In the genomic region with DNA sequence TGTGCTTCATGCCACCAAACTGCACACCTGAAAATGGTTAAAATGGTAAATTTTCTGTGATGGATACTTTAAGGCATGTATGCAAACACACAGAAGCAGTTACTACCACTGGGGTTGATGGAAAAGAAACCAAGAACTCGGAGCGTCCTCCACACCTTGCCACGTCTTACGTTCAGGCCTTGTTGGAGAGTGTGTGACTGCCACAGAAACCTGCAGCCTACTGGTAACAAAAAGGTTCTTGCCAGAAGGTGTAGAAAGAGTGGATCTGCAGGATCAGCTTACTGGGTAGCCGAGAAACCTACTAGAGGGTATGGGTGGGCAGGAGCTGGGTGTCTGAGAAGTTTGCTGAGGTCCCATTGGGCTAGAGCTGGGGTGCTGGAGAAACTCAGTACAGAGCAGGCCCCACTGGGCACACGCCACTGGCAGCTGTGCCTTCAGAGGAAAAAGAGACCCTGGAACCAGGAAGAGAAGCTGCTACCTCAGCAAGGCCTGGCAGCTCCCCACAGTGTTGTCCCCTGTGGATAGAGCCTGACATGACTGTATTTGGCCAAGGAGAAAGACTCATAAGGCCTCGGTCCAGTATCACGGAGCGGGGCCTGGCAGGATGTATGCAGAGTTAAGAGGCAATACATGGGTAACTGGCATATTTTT, we compare ENCODE assay signal across 12 cellular contexts.
DNase-seq lines count a peak whose midpoint lies in the region; ATAC-seq and TF ChIP-seq lines count a peak whose summit lies in the region.
"Had no signal": no experiment of that assay in that cellular context is flagged by ENCODE, and none has a peak within 500 bp of the region (broad histone marks: within the 10 kb centered on the region; RNA-seq: fewer than 3 reads in every experiment).

No MANE protein-coding gene starts in this region.

- peaks cover 0 to 22% (median 0%) of the 10 kb centered on the region in 5 donors for H3K36me3 Mint-ChIP-seq in naive thymus-derived CD4-positive, alpha-beta T cell

- in situ Hi-C loops in GM13976 (cut with MboI; ENCODE audit: low sequenced_read_pairs, unreplicated experiment) (no loop called here), HAP-1 (cut with MboI; ENCODE audit: low sequenced_read_pairs) (no loop called here)

- H3K4me3 ChIP-seq in BLaER1 treated with 17β-estradiol and CSF1 and Interleukin-3, amounts not matched to agents 10 nM and 100 nM, result no peak overlapping the region
- no peak overlapping the region for H3K4me3 ChIP-seq in colonic mucosa
- no peak overlapping the region for H3K4me3 ChIP-seq in naive thymus-derived CD4-positive, alpha-beta T cell (ENCODE audit: low read length)
- no peak overlapping the region for H3K4me3 ChIP-seq in HAP-1

- H3K27me3 ChIP-seq in BLaER1 treated with 17β-estradiol and CSF1 and Interleukin-3, amounts not matched to agents 10 nM and 100 nM, result no peaks in the 10 kb centered on the region
- H3K27me3 ChIP-seq in colonic mucosa (no peaks in the 10 kb centered on the region), HAP-1 (ENCODE audit: low read depth) (no peaks in the 10 kb centered on the region)
- H3K27me3 ChIP-seq in naive thymus-derived CD4-positive, alpha-beta T cell (ENCODE audit: control insufficient read depth in 2 of 2, insufficient read depth in 2 of 2, low read length in 2 of 2), result no peaks in the 10 kb centered on the region

- no peaks in the 10 kb centered on the region for H3K27me3 Mint-ChIP-seq in naive thymus-derived CD4-positive, alpha-beta T cell

- POLR2A ChIA-PET in naive thymus-derived CD4-positive, alpha-beta T cell (lab: Charles Lee), result interaction anchor here (0.8 to 1.3 kb wide), 5 partner anchors 12 to 148 kb away, joined by 3 to 6 read pairs (median 4); no protein-coding TSS in a partner anchor

- H3K4me2 ChIP-seq in BLaER1 treated with 17β-estradiol and CSF1 and Interleukin-3, amounts not matched to agents 10 nM and 100 nM, result peak overlapping the region; percentile 40 to 79 (median 53)

- DNase-seq in GM13976 (ENCODE audit: low spot score) (peak; percentile 3), colonic mucosa (peak; percentile 12), amygdala (lab: John Stamatoyannopoulos, UW) (no peak), pons (ENCODE audit: low spot score) (no peak), HAP-1 (ENCODE audit: low spot score in 2 of 2) (no peak)
- DNase-seq in naive thymus-derived CD4-positive, alpha-beta T cell, result peak in 1 of 9 donors; percentile 13
- DNase-seq: midbrain, NCI-H1417, NCI-H446 had no signal

- peaks cover 0 to 10% (median 6%) of the 10 kb centered on the region in 11 experiments; a peak in 14 of 22 replicates for H3K9me3 ChIP-seq in BLaER1 treated with 17β-estradiol and CSF1 and Interleukin-3, amounts not matched to agents 10 nM and 100 nM (replicated peaks in 1 of 11)
- H3K9me3 ChIP-seq in colonic mucosa (no peaks in the 10 kb centered on the region), HAP-1 (no peaks in the 10 kb centered on the region)
- H3K9me3 ChIP-seq in naive thymus-derived CD4-positive, alpha-beta T cell (ENCODE audit: control insufficient read depth in 2 of 3, low read length in 3 of 3), result no peaks in the 10 kb centered on the region

- H3K4me3 Mint-ChIP-seq in naive thymus-derived CD4-positive, alpha-beta T cell, result no peak overlapping the region

- no peaks in the 10 kb centered on the region for H3K9me3 Mint-ChIP-seq in naive thymus-derived CD4-positive, alpha-beta T cell

- H3K27ac ChIP-seq in BLaER1 treated with 17β-estradiol and CSF1 and Interleukin-3, amounts not matched to agents 10 nM and 100 nM, result peak overlapping the region in 8 of 11 experiments; percentile 21 to 47 (median 35); a peak in 11 of 22 replicates
- H3K27ac ChIP-seq in colonic mucosa, result no peak overlapping the region
- H3K27ac ChIP-seq in naive thymus-derived CD4-positive, alpha-beta T cell (ENCODE audit: low read depth, low read length), result no peak overlapping the region
- H3K27ac ChIP-seq: C4-2B had no signal

- 0 out of 22 replicates have a peak, but pooled peaks cover 0 to 4% (median 0%) of the 10 kb centered on the region in 11 experiments for H3K36me3 ChIP-seq in BLaER1 treated with 17β-estradiol and CSF1 and Interleukin-3, amounts not matched to agents 10 nM and 100 nM
- no peaks in the 10 kb centered on the region for H3K36me3 ChIP-seq in colonic mucosa
- H3K36me3 ChIP-seq in naive thymus-derived CD4-positive, alpha-beta T cell (ENCODE audit: control insufficient read depth in 2 of 3, insufficient read depth in 3 of 3, low read length in 3 of 3), result no peaks in the 10 kb centered on the region
- 0 out of 2 replicates have a peak, but pooled peaks cover 3% of the 10 kb centered on the region for H3K36me3 ChIP-seq in HAP-1 (replicated peaks)

- CTCF ChIA-PET in naive thymus-derived CD4-positive, alpha-beta T cell (lab: Charles Lee), result interaction anchor here (1.2 kb wide), 1 partner anchor 55 kb away, joined by 3 read pairs; no protein-coding TSS in a partner anchor

- peaks cover 37 to 57% (median 51%) of the 10 kb centered on the region in 7 donors for H3K4me1 Mint-ChIP-seq in naive thymus-derived CD4-positive, alpha-beta T cell

- TF ChIP-seq CTCF in GM13976 (IDR thresholded peaks at IDR 0.05; ENCODE audit: borderline replicate concordance, control extremely low read depth, extremely low read depth, insufficient read depth, missing control alignments) (no peak), colonic mucosa (IDR thresholded peaks at IDR 0.05) (no peak)

- no peak for ATAC-seq in naive thymus-derived CD4-positive, alpha-beta T cell
- no peak for ATAC-seq in GM18868 (IDR thresholded peaks at IDR 0.05; ENCODE audit: unreplicated experiment)

- H4K20me1 ChIP-seq in BLaER1 treated with 17β-estradiol and CSF1 and Interleukin-3, amounts not matched to agents 10 nM and 100 nM, result peaks cover 0 to 90% (median 0%) of the 10 kb centered on the region in 11 experiments; a peak in 6 of 22 replicates

- intact Hi-C loops in colonic mucosa (cut with DNase I), result no loop called here
- intact Hi-C loops in naive thymus-derived CD4-positive, alpha-beta T cell (cut with micrococcal nuclease), result no loop called here

- H3K27ac Mint-ChIP-seq in naive thymus-derived CD4-positive, alpha-beta T cell, result peak overlapping the region in 6 of 9 donors; percentile 7 to 74 (median 42)

- peaks cover 53 to 63% (median 59%) of the 10 kb centered on the region in 10 experiments for H3K4me1 ChIP-seq in BLaER1 treated with 17β-estradiol and CSF1 and Interleukin-3, amounts not matched to agents 10 nM and 100 nM
- H3K4me1 ChIP-seq in colonic mucosa (peaks cover 3% of the 10 kb centered on the region), HAP-1 (no peaks in the 10 kb centered on the region)
- H3K4me1 ChIP-seq in naive thymus-derived CD4-positive, alpha-beta T cell (ENCODE audit: control insufficient read depth in 2 of 2, insufficient read depth in 2 of 2, low read length in 2 of 2), result peaks cover 27 to 39% of the 10 kb centered on the region in 2 donors

- peak overlapping the region in 2 of 11 experiments; percentile 12 to 45; a peak in 2 of 22 replicates for H3K9ac ChIP-seq in BLaER1 treated with 17β-estradiol and CSF1 and Interleukin-3, amounts not matched to agents 10 nM and 100 nM
- H3K9ac ChIP-seq in colonic mucosa (ENCODE audit: low read depth in 2 of 2, low read length in 2 of 2), result no peak overlapping the region

Comparison
In these comparisons a context has a peak if more than half of its experiments do, and no peak if none do; other contexts are left out.
1. H3K27ac ChIP-seq: peak in BLaER1 treated with 17β-estradiol and CSF1 and Interleukin-3, amounts not matched to agents 10 nM and 100 nM (8 of 11); none in colonic mucosa (single experiment) and naive thymus-derived CD4-positive, alpha-beta T cell (single experiment).
2. DNase-seq: peak in GM13976 (single experiment) and colonic mucosa (single experiment); none in amygdala (0 of 56), pons (single experiment) and HAP-1 (0 of 2).